In the genomic region with DNA sequence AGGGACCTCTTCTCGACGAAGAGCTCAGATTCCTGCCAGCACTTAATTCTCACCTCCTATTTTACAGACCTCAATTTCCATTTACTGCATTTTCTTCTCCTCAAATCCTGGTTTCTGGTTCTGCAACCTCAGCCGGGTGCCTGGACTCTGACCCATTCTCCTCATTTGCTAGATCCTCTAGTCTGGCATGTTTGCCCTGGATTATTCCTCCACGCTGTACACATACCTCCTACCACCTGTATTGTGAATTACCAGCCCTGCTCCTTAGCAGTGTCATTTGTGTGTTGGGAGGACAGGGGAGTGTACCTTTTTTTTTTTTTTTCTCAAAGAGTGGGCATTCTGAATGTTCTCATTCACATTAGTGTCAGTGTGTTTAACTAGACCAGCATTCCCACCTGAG, we compare ENCODE assay signal across 27 cellular contexts.
"Had no signal": no experiment of that assay in that cellular context is flagged by ENCODE, and none has a peak within 500 bp of the region (broad histone marks: within the 10 kb centered on the region; RNA-seq: fewer than 3 reads in every experiment).

No MANE protein-coding gene starts in this region.

- H3K27ac Mint-ChIP-seq: dendritic cell treated with granulocyte-macrophage colony-stimulating factor and Interleukin-4, amounts not matched to agents 40 ng/mL and 50 ng/mL, for 4 days; effector memory CD8-positive, alpha-beta T cell; endodermal cell; immature natural killer cell; mesothelial cell of epicardium had no signal

- H3K9me3 ChIP-seq: colonic mucosa, esophagus squamous epithelium, gastrocnemius medialis, left lung, lower lobe of right lung, mucosa of descending colon had no signal

- H3K4me3 Mint-ChIP-seq: dendritic cell treated with granulocyte-macrophage colony-stimulating factor and Interleukin-4, amounts not matched to agents 40 ng/mL and 50 ng/mL, for 4 days; effector memory CD8-positive, alpha-beta T cell; endodermal cell; immature natural killer cell; mesothelial cell of epicardium had no signal

- H3K27me3 ChIP-seq: colonic mucosa, esophagus squamous epithelium, left lung had no signal

- H3K36me3 ChIP-seq: colonic mucosa, gastrocnemius medialis, heart right ventricle, left lung, lower lobe of right lung had no signal

- H3K9me3 Mint-ChIP-seq: dendritic cell treated with granulocyte-macrophage colony-stimulating factor and Interleukin-4, amounts not matched to agents 40 ng/mL and 50 ng/mL, for 4 days; effector memory CD8-positive, alpha-beta T cell; endodermal cell; mesothelial cell of epicardium had no signal

- ATAC-seq: effector memory CD8-positive, alpha-beta T cell; esophagus mucosa; gastrocnemius medialis; heart right ventricle; left lung; left ventricle myocardium superior; lower lobe of right lung; mucosa of descending colon had no signal

- H3K36me3 Mint-ChIP-seq: immature natural killer cell, mesothelial cell of epicardium had no signal

- H3K27ac ChIP-seq: colonic mucosa, epithelial cell of prostate, esophagus squamous epithelium, gastrocnemius medialis, heart right ventricle, left lung, lower lobe of right lung had no signal

- DNase-seq: colonic mucosa; cortex of kidney; effector CD8-positive, alpha-beta T cell; effector memory CD8-positive, alpha-beta T cell; endodermal cell; erythroblast; esophagus squamous epithelium; foreskin fibroblast; foreskin melanocyte; gastrocnemius medialis; glutamatergic neuron; head of caudate nucleus; heart right ventricle; hypothalamus; immature natural killer cell; islet precursor cell; kidney; kidney glomerular epithelial cell; left lung; left ventricle myocardium superior; lower lobe of right lung; mesenchymal stem cell; mucosa of descending colon had no signal

- H3K4me1 ChIP-seq: colonic mucosa, esophagus squamous epithelium, gastrocnemius medialis, left lung, lower lobe of right lung had no signal

- H3K4me3 ChIP-seq: colonic mucosa, esophagus squamous epithelium, gastrocnemius medialis, heart right ventricle, left lung, lower lobe of right lung, mucosa of descending colon had no signal
